ENCODE assay signal across 7 cellular contexts in genomic region chr10:43203491-43204393, GRCh38.
A peak's percentile ranks its signal among the peaks of the same experiment; 100 is the strongest.
DNase-seq lines count a peak whose midpoint lies in the region; ATAC-seq and TF ChIP-seq lines count a peak whose summit lies in the region.

No MANE protein-coding gene starts in this region.

- no peak overlapping the region for H3K27ac Mint-ChIP-seq in neural crest cell (ENCODE audit: unreplicated experiment)

- H3K4me1 Mint-ChIP-seq in neural crest cell: peaks cover 4% of the 10 kb centered on the region

- peak; percentile 40 for ATAC-seq in GM19397 (IDR thresholded peaks at IDR 0.05; ENCODE audit: unreplicated experiment)

- H3K4me3 Mint-ChIP-seq in neural crest cell: peak overlapping the region; percentile 23

- no peaks in the 10 kb centered on the region for H3K9me3 Mint-ChIP-seq in neural crest cell

- DNase-seq in NCI-H146 (lab: John Stamatoyannopoulos, UW): peak; percentile 84
- DNase-seq in effector CD8-positive, alpha-beta T cell (lab: John Stamatoyannopoulos, UW): peak; percentile 8
- DNase-seq in neural crest cell (ENCODE audit: low read depth, low spot score): peak; percentile 2
- no peak for DNase-seq in GOT3 (lab: John Stamatoyannopoulos, UW)
- no peak for DNase-seq in NCI-H1694 treated with DMSO at 0.1 percent for 48 hours (lab: John Stamatoyannopoulos, UW)
- no peak for DNase-seq in DMS79 (lab: John Stamatoyannopoulos, UW)

- no peak for TF ChIP-seq CTCF in neural crest cell (conservative IDR thresholded peaks at IDR 0.05)

- H3K36me3 Mint-ChIP-seq in neural crest cell (ENCODE audit: low read depth): no peaks in the 10 kb centered on the region

- H3K27me3 Mint-ChIP-seq in neural crest cell (ENCODE audit: low read depth): no peaks in the 10 kb centered on the region

Comparison
In these comparisons a context has a peak if more than half of its experiments do, and no peak if none do; other contexts are left out.
1. DNase-seq: peak in NCI-H146 (single experiment), effector CD8-positive, alpha-beta T cell (single experiment) and neural crest cell (single experiment); none in GOT3 (single experiment), NCI-H1694 treated with DMSO at 0.1 percent for 48 hours (single experiment) and DMS79 (single experiment).